ENCODE assay signal across 28 cellular contexts in genomic region chr18:21260621-21261020, GRCh38. TPM values are rescaled to one million over a fixed set of nuclear protein-coding genes. Genes with fewer than 3 reads are reported as not detected.
"Had no signal": no experiment of that assay in that cellular context is flagged by ENCODE, and none has a peak within 500 bp of the region (broad histone marks: within the 10 kb centered on the region; RNA-seq: fewer than 3 reads in every experiment).

No MANE protein-coding gene starts in this region.

- DNase-seq: activated CD4-positive, CD25-positive, alpha-beta regulatory T cell; activated CD8-positive, alpha-beta memory T cell treated with anti-CD3 and anti-CD28 coated beads, Interleukin-2, amount 10 ng/mL, durations not matched to agents 7 days and 5 days; activated effector memory CD4-positive, alpha-beta T cell treated with Interleukin-2 at 50 U/mL for 16 hours; activated naive CD4-positive, alpha-beta T cell treated with Interleukin-2 at 50 U/mL for 16 hours; activated T-cell treated with anti-CD3 and anti-CD28 coated beads, Interleukin-2, amount 50 U/mL, for 24 hours; amygdala; MG63; MV-4-11; NCI-H1092 treated with DMSO at 0.1 percent for 48 hours; NCI-H1417 treated with DMSO at 0.1 percent for 48 hours; NCI-H1694 treated with DMSO at 0.1 percent for 48 hours; NCI-H2029 treated with DMSO at 0.1 percent for 48 hours; NCI-H345; NCI-H510A; NCI-H526 treated with DMSO at 0.1 percent for 48 hours; NK-92 treated with Interleukin-12 subunit alpha and Interleukin-12 subunit beta, amount 100 ng/mL, for 24 hours; OCI-M1; RPMI8226; T-cell; T-helper 2 cell; T1000 had no signal

- H3K27ac ChIP-seq: SK-N-MC, VCaP had no signal

- H3K9me3 ChIP-seq: MG63 had no signal

- H3K4me1 Mint-ChIP-seq: activated CD8-positive, alpha-beta memory T cell treated with anti-CD3 and anti-CD28 coated beads, Interleukin-2, amount 10 ng/mL, durations not matched to agents 7 days and 5 days; T-cell had no signal

- H3K27me3 ChIP-seq: MG63 had no signal

- H3K36me3 Mint-ChIP-seq: activated CD8-positive, alpha-beta memory T cell treated with anti-CD3 and anti-CD28 coated beads, Interleukin-2, amount 10 ng/mL, durations not matched to agents 7 days and 5 days; activated naive CD4-positive, alpha-beta T cell treated with anti-CD3 and anti-CD28 coated beads, Interleukin-2, amount 50 U/mL, for 72 hours; brain; T-cell had no signal

- H3K4me3 ChIP-seq: MG63, SK-N-MC had no signal

- H3K9me3 Mint-ChIP-seq: activated naive CD4-positive, alpha-beta T cell treated with anti-CD3 and anti-CD28 coated beads, Interleukin-2, amount 50 U/mL, for 72 hours; activated T-cell treated with anti-CD3 and anti-CD28 coated beads, Interleukin-2, amount 50 U/mL, for 24 hours; activated T-helper 1 cell treated with anti-CD3 and anti-CD28 coated beads, Interleukin-12 subunit alpha, Interleukin-12 subunit beta, Interleukin-2, Interleukin-4 antibody, amounts not matched to agents 30 ng/mL and 10 ng/mL and 1 ng/mL, durations not matched to agents 14 hours and 24 hours and 36 hours; brain; T-cell had no signal

- H3K4me3 Mint-ChIP-seq: activated CD8-positive, alpha-beta memory T cell treated with anti-CD3 and anti-CD28 coated beads, Interleukin-2, amount 10 ng/mL, durations not matched to agents 7 days and 5 days; activated T-cell treated with anti-CD3 and anti-CD28 coated beads, Interleukin-2, amount 50 U/mL, for 24 hours; activated T-helper 1 cell treated with anti-CD3 and anti-CD28 coated beads, Interleukin-12 subunit alpha, Interleukin-12 subunit beta, Interleukin-2, Interleukin-4 antibody, amounts not matched to agents 30 ng/mL and 10 ng/mL and 1 ng/mL, durations not matched to agents 14 hours and 24 hours and 36 hours; T-cell had no signal

- H3K27ac Mint-ChIP-seq: activated CD8-positive, alpha-beta memory T cell treated with anti-CD3 and anti-CD28 coated beads, Interleukin-2, amount 10 ng/mL, durations not matched to agents 7 days and 5 days; activated naive CD4-positive, alpha-beta T cell treated with anti-CD3 and anti-CD28 coated beads, Interleukin-2, amount 50 U/mL, for 72 hours; activated T-cell treated with anti-CD3 and anti-CD28 coated beads, Interleukin-2, amount 50 U/mL, for 24 hours; activated T-helper 1 cell treated with anti-CD3 and anti-CD28 coated beads, Interleukin-12 subunit alpha, Interleukin-12 subunit beta, Interleukin-2, Interleukin-4 antibody, amounts not matched to agents 30 ng/mL and 10 ng/mL and 1 ng/mL, durations not matched to agents 14 hours and 24 hours and 36 hours; T-cell had no signal

- ATAC-seq: activated CD8-positive, alpha-beta memory T cell treated with anti-CD3 and anti-CD28 coated beads, Interleukin-2, amount 10 ng/mL, durations not matched to agents 7 days and 5 days; activated naive CD4-positive, alpha-beta T cell treated with anti-CD3 and anti-CD28 coated beads, Interleukin-2, amount 50 U/mL, for 72 hours; Panc1; Right ventricle myocardium inferior; T-cell had no signal

- H3K36me3 ChIP-seq: MG63 had no signal

RNA-seq across cellular contexts. Expression of gene GREB1L, which starts 18.6 kb away (rescaled TPM):
- total RNA-seq: activated CD8-positive, alpha-beta memory T cell treated with anti-CD3 and anti-CD28 coated beads, Interleukin-2, amount 10 ng/mL, durations not matched to agents 7 days and 5 days; activated naive CD4-positive, alpha-beta T cell treated with anti-CD3 and anti-CD28 coated beads, Interleukin-2, amount 50 U/mL, for 72 hours; activated T-helper 1 cell treated with anti-CD3 and anti-CD28 coated beads, Interleukin-12 subunit alpha, Interleukin-12 subunit beta, Interleukin-2, Interleukin-4 antibody, amounts not matched to agents 30 ng/mL and 10 ng/mL and 1 ng/mL, durations not matched to agents 14 hours and 24 hours and 36 hours had no signal
